8 cellular contexts compared by ENCODE assay signal in the genomic region with DNA sequence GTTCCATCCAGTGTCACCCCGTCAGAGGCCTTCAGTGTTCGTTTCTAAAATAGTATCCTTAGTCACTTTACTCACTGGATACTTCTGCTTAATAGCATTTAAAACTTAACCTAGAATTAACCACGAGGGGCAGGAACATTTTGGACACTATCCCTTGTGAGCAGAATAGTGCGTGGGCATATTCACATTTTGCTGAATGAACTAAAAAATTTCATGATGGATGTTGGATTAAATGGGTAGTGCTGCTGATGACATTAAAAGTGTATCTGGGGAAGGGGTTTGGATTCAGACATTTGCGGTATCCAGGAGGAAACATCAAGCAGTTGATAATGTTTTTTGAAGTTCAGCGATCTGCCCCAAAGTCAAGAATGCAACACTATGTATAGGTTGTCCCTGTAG. TPM values are rescaled to one million over a fixed set of nuclear protein-coding genes. Genes with fewer than 3 reads are reported as not detected.
DNase-seq lines count a peak whose midpoint lies in the region; ATAC-seq, FAIRE-seq and TF ChIP-seq lines count a peak whose summit lies in the region.

No MANE protein-coding gene starts in this region.

- no peaks in the 10 kb centered on the region for H3K9me3 Mint-ChIP-seq in dendritic cell treated with granulocyte-macrophage colony-stimulating factor and Interleukin-4, amounts not matched to agents 40 ng/mL and 50 ng/mL, for 4 days

- no peak for FAIRE-seq in GM12892 (lab: Jason Lieb, UNC)

- H3K27me3 ChIP-seq in MG63 = no peaks in the 10 kb centered on the region
- no peaks in the 10 kb centered on the region for H3K27me3 ChIP-seq in neural cell (ENCODE audit: insufficient read depth, low read depth, low read length)

- no peak for ATAC-seq in HG02623 (IDR thresholded peaks at IDR 0.05; ENCODE audit: unreplicated experiment)

- H3K4me3 ChIP-seq in MG63 (peak overlapping the region; percentile 94), neural cell (ENCODE audit: low read length) (peak overlapping the region; percentile 82)

- H3K9ac ChIP-seq in neural cell (ENCODE audit: low read length) = peak overlapping the region; percentile 81

- H3F3A ChIP-seq in neural cell (ENCODE audit: insufficient read depth, low read length, poor library complexity, severe bottlenecking) = peaks cover 8% of the 10 kb centered on the region

- H3K9me3 ChIP-seq in MG63 (no peaks in the 10 kb centered on the region), neural cell (ENCODE audit: low read length) (no peaks in the 10 kb centered on the region)

- no peak for TF ChIP-seq EP300 in neural cell (conservative IDR thresholded peaks at IDR 0.05; ENCODE audit: poor library complexity, severe bottlenecking)

- no peak for TF ChIP-seq POLR2A in GM12892 (IDR thresholded peaks at IDR 0.05; ENCODE audit: low read depth, low read length)

- no peaks in the 10 kb centered on the region for H3K9me2 ChIP-seq in neural cell (ENCODE audit: insufficient read depth, low read length)

- TF ChIP-seq RAD21 in neural cell (conservative IDR thresholded peaks at IDR 0.05) = no peak

- peaks cover 55% of the 10 kb centered on the region for H3K36me3 Mint-ChIP-seq in dendritic cell treated with granulocyte-macrophage colony-stimulating factor and Interleukin-4, amounts not matched to agents 40 ng/mL and 50 ng/mL, for 4 days (ENCODE audit: low read depth)

- peak overlapping the region; percentile 84 for H3K4me3 Mint-ChIP-seq in dendritic cell treated with granulocyte-macrophage colony-stimulating factor and Interleukin-4, amounts not matched to agents 40 ng/mL and 50 ng/mL, for 4 days

- peak overlapping the region; percentile 58 for H2AFZ ChIP-seq in neural cell (ENCODE audit: low read depth, low read length)

- H3K36me3 ChIP-seq in MG63 (peaks cover 54% of the 10 kb centered on the region), neural cell (ENCODE audit: insufficient read depth, low read length) (peaks cover 8% of the 10 kb centered on the region)

- DNase-seq in MG63 (no peak), NCI-H1694 (lab: John Stamatoyannopoulos, UW) (no peak), GM12892 (ENCODE audit: insufficient read length) (no peak), COLO829 (ENCODE audit: low spot score) (no peak)

- H3K27ac Mint-ChIP-seq in dendritic cell treated with granulocyte-macrophage colony-stimulating factor and Interleukin-4, amounts not matched to agents 40 ng/mL and 50 ng/mL, for 4 days = peak overlapping the region; percentile 96

- intact Hi-C loops in dendritic cell treated with granulocyte-macrophage colony-stimulating factor and Interleukin-4, amounts not matched to agents 40 ng/mL and 50 ng/mL, for 4 days (cut with micrococcal nuclease) = loop anchor here (1.0 kb wide), 1 partner anchor 53 kb away; a partner anchor contains a TSS

- TF ChIP-seq CTCF in C4-2B (conservative IDR thresholded peaks at IDR 0.05) (no peak), neural cell (IDR thresholded peaks at IDR 0.05; ENCODE audit: poor library complexity, severe bottlenecking) (no peak)

- H4K20me1 ChIP-seq in neural cell (ENCODE audit: insufficient read depth) = no peaks in the 10 kb centered on the region

- peaks cover 30% of the 10 kb centered on the region for H3K4me1 Mint-ChIP-seq in dendritic cell treated with granulocyte-macrophage colony-stimulating factor and Interleukin-4, amounts not matched to agents 40 ng/mL and 50 ng/mL, for 4 days (ENCODE audit: low read depth)

- H3K27me3 Mint-ChIP-seq in dendritic cell treated with granulocyte-macrophage colony-stimulating factor and Interleukin-4, amounts not matched to agents 40 ng/mL and 50 ng/mL, for 4 days = no peaks in the 10 kb centered on the region

- peaks cover 15% of the 10 kb centered on the region for H3K79me2 ChIP-seq in neural cell (replicated peaks; ENCODE audit: insufficient read depth, low read length)

- H3K27ac ChIP-seq in C4-2B (peak overlapping the region; percentile 90), neural cell (ENCODE audit: low read length) (peak overlapping the region; percentile 82)

- peak overlapping the region; percentile 91 for H3K4me2 ChIP-seq in neural cell (ENCODE audit: low read length)

TF ChIP-seq in neural cell, 6 proteins besides CTCF, POLR2A, EP300 and RAD21:
- TF ChIP-seq TAF1 (IDR thresholded peaks at IDR 0.05; ENCODE audit: low read depth) = no peak
- no peak for TF ChIP-seq POLR2AphosphoS5 (IDR thresholded peaks at IDR 0.05)
- no peak for TF ChIP-seq EZH2 (IDR thresholded peaks at IDR 0.05; ENCODE audit: borderline replicate concordance, insufficient read depth, low read length, poor library complexity, severe bottlenecking)
- TF ChIP-seq SMC3 (conservative IDR thresholded peaks at IDR 0.05; ENCODE audit: poor library complexity) = no peak
- no peak for TF ChIP-seq MXI1 (conservative IDR thresholded peaks at IDR 0.05; ENCODE audit: poor library complexity, severe bottlenecking)
- TF ChIP-seq, protein P1, sequence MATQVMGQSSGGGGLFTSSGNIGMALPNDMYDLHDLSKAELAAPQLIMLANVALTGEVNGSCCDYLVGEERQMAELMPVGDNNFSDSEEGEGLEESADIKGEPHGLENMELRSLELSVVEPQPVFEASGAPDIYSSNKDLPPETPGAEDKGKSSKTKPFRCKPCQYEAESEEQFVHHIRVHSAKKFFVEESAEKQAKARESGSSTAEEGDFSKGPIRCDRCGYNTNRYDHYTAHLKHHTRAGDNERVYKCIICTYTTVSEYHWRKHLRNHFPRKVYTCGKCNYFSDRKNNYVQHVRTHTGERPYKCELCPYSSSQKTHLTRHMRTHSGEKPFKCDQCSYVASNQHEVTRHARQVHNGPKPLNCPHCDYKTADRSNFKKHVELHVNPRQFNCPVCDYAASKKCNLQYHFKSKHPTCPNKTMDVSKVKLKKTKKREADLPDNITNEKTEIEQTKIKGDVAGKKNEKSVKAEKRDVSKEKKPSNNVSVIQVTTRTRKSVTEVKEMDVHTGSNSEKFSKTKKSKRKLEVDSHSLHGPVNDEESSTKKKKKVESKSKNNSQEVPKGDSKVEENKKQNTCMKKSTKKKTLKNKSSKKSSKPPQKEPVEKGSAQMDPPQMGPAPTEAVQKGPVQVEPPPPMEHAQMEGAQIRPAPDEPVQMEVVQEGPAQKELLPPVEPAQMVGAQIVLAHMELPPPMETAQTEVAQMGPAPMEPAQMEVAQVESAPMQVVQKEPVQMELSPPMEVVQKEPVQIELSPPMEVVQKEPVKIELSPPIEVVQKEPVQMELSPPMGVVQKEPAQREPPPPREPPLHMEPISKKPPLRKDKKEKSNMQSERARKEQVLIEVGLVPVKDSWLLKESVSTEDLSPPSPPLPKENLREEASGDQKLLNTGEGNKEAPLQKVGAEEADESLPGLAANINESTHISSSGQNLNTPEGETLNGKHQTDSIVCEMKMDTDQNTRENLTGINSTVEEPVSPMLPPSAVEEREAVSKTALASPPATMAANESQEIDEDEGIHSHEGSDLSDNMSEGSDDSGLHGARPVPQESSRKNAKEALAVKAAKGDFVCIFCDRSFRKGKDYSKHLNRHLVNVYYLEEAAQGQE (IDR thresholded peaks at IDR 0.05; ENCODE audit: borderline replicate concordance) = no peak

RNA-seq across cellular contexts. Expression of a gene that starts 0.8 kb away (rescaled TPM):
- total RNA-seq in MG63 (2014; rRNA removed; shearing (Covaris generic); ENCODE audit: low replicate concordance) = 52.1 and 96.3 TPM in 2 replicates
- 12.4 and 12.7 TPM in 2 replicates for polyA plus RNA-seq in neural cell
- polyA minus RNA-seq in neural cell = 22.3 and 22.6 TPM in 2 replicates
- 49.8 TPM for polyA plus RNA-seq in GM12892 (2012; ENCODE audit: missing spikeins)

RNA-seq across cellular contexts. Expression of a gene that starts 53.1 kb away (rescaled TPM):
- total RNA-seq in MG63 (2014; rRNA removed; shearing (Covaris generic); ENCODE audit: low replicate concordance) = 199 and 235 TPM in 2 replicates
- 243 and 256 TPM in 2 replicates for polyA plus RNA-seq in neural cell
- 427 and 533 TPM in 2 replicates for polyA minus RNA-seq in neural cell
- polyA plus RNA-seq in GM12892 (2012; ENCODE audit: missing spikeins) = 139 TPM
